Comparison of ENCODE assay signal across 16 cellular contexts in the genomic region with DNA sequence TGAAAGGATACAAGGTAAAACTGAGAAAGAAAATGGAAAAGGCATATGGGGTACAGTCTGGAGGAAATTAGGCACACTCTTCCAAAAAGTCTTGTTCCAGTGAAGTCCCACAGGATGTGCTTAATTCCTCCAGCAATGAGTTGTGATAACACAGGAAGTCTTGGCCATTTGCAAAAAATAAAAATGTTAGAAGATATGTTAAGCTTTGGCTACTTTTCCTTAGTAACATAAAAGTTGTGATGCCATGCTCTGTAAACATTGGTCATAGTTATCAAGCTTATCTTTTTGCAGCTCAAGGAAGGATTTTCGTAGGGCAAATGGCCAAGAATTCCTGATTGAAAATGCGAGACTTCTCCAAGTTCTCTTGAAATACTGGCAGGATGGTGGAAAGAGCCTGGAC. TPM values are rescaled to one million over a fixed set of nuclear protein-coding genes. Genes with fewer than 3 reads are reported as not detected.
DNase-seq lines count a peak whose midpoint lies in the region; ATAC-seq and TF ChIP-seq lines count a peak whose summit lies in the region.
"Had no signal": no experiment of that assay in that cellular context is flagged by ENCODE, and none has a peak within 500 bp of the region (broad histone marks: within the 10 kb centered on the region; RNA-seq: fewer than 3 reads in every experiment).

No MANE protein-coding gene starts in this region.

- H3K4me1 ChIP-seq in right atrium auricular region: peaks cover 0 to 33% of the 10 kb centered on the region in 2 donors
- H3K4me1 ChIP-seq in transverse colon: peaks cover 0 to 5% (median 1%) of the 10 kb centered on the region in 4 donors

- TF ChIP-seq POLR2A in erythroblast (IDR thresholded peaks at IDR 0.05; ENCODE audit: low read length) (no peak), transverse colon (IDR thresholded peaks at IDR 0.05) (no peak)

- peak; percentile 46 for ATAC-seq in Right ventricle myocardium inferior

- no peak for TF ChIP-seq EP300 in transverse colon (IDR thresholded peaks at IDR 0.05; ENCODE audit: low read depth)

- DNase-seq in Right ventricle myocardium inferior (ENCODE audit: missing footprints) (no peak), right atrium auricular region (ENCODE audit: low spot score) (no peak), fibroblast of the aortic adventitia (ENCODE audit: low read depth) (peak; percentile 96), iris pigment epithelial cell (ENCODE audit: low read depth) (peak; percentile 15), erythroblast (lab: John Stamatoyannopoulos, UW) (no peak), globus pallidus (ENCODE audit: low spot score) (no peak), transverse colon (no peak)
- DNase-seq in activated CD4-positive, alpha-beta T cell treated with anti-CD3 and anti-CD28 coated beads for 48 hours: no peak
- DNase-seq: DMS 273 treated with DMSO at 0.1 percent for 48 hours, HFFc6, Kasumi-1, NCI-H187 treated with DMSO at 0.1 percent for 48 hours, NCI-H446 treated with DMSO at 0.1 percent for 48 hours, NCI-H774 had no signal

- H3K27me3 ChIP-seq in right atrium auricular region: no peaks in the 10 kb centered on the region
- no peaks in the 10 kb centered on the region for H3K27me3 ChIP-seq in transverse colon
- H3K27me3 ChIP-seq: BLaER1 treated with 17β-estradiol and CSF1 and Interleukin-3, amounts not matched to agents 10 nM and 100 nM had no signal

- intact Hi-C loops in Right ventricle myocardium inferior (cut with DNase I): no loop called here
- intact Hi-C loops in transverse colon (cut with DNase I; ENCODE audit: low total_unique reads): no loop called here

- in situ Hi-C loops in transverse colon (cut with MboI; ENCODE audit: low pct_ligation_motif_present in 1 of 4, low pct_unique_long_range_greater_than_20kb in 1 of 4, low sequenced_read_pairs in 3 of 4): no loop called here

- H3K4me3 ChIP-seq in right atrium auricular region (no peak overlapping the region), fibroblast of the aortic adventitia (ENCODE audit: low read depth, low read length) (no peak overlapping the region), transverse colon (no peak overlapping the region)
- H3K4me3 ChIP-seq: BLaER1 treated with 17β-estradiol and CSF1 and Interleukin-3, amounts not matched to agents 10 nM and 100 nM had no signal

- no peaks in the 10 kb centered on the region for H3K9me3 ChIP-seq in right atrium auricular region
- H3K9me3 ChIP-seq in transverse colon: no peaks in the 10 kb centered on the region
- H3K9me3 ChIP-seq: BLaER1 treated with 17β-estradiol and CSF1 and Interleukin-3, amounts not matched to agents 10 nM and 100 nM had no signal

- peak overlapping the region in 1 of 2 donors; percentile 50 for H3K27ac ChIP-seq in right atrium auricular region
- H3K27ac ChIP-seq in transverse colon: no peak overlapping the region
- H3K27ac ChIP-seq: 22Rv1; BLaER1 treated with 17β-estradiol and CSF1 and Interleukin-3, amounts not matched to agents 10 nM and 100 nM had no signal

- WGBS in transverse colon (ENCODE audit: low coverage in 1 of 2), 2 donors: 61 to 73% methylated on average over 2 of the region's 2 CpGs

- H3K36me3 ChIP-seq in right atrium auricular region: no peaks in the 10 kb centered on the region
- H3K36me3 ChIP-seq in transverse colon: no peaks in the 10 kb centered on the region
- H3K36me3 ChIP-seq: BLaER1 treated with 17β-estradiol and CSF1 and Interleukin-3, amounts not matched to agents 10 nM and 100 nM had no signal

- TF ChIP-seq CTCF in right atrium auricular region (IDR thresholded peaks at IDR 0.05): no peak
- TF ChIP-seq CTCF in fibroblast of the aortic adventitia (IDR thresholded peaks at IDR 0.05; ENCODE audit: insufficient read depth, low read length): no peak
- TF ChIP-seq CTCF in transverse colon (IDR thresholded peaks at IDR 0.05): no peak

RNA-seq across cellular contexts. Expression of gene LNP1, which starts 26.4 kb away (rescaled TPM):
- 2.4 TPM for total RNA-seq in Right ventricle myocardium inferior
- total RNA-seq in right atrium auricular region: 1 to 10 TPM; 4.6 to 5.4 TPM
- total RNA-seq in fibroblast of the aortic adventitia (ENCODE audit: low replicate concordance): 3.0 and 11.0 TPM in 2 replicates
- 1 to 10 TPM in 1 of 4 donors, under 1 TPM in 2, not detected in 1; 0.27 to 2.2 (median 0.40) TPM for total RNA-seq in transverse colon

RNA-seq across cellular contexts. Expression of gene TOMM70, which starts 26.8 kb away (rescaled TPM):
- total RNA-seq in Right ventricle myocardium inferior: 65.9 TPM
- total RNA-seq in right atrium auricular region: 10 to 100 TPM; 29.7 to 44.2 TPM
- 62.0 and 64.5 TPM in 2 replicates for total RNA-seq in fibroblast of the aortic adventitia (ENCODE audit: low replicate concordance)
- total RNA-seq in transverse colon: 10 to 100 TPM; 13.1 to 38.1 (median 33.0) TPM

Comparison
In these comparisons a context has a peak if more than half of its experiments do, and no peak if none do; other contexts are left out.
1. DNase-seq: peak in fibroblast of the aortic adventitia (single experiment) and iris pigment epithelial cell (single experiment); none in Right ventricle myocardium inferior (single experiment), right atrium auricular region (single experiment), erythroblast (0 of 2), globus pallidus (single experiment), activated CD4-positive, alpha-beta T cell treated with anti-CD3 and anti-CD28 coated beads for 48 hours (single experiment) and transverse colon (single experiment).